Comparison of ENCODE assay signal across 12 cellular contexts in genomic region chr16:75340715-75341500, GRCh38.
A peak's percentile ranks its signal among the peaks of the same experiment; 100 is the strongest.
DNase-seq lines count a peak whose midpoint lies in the region; ATAC-seq and TF ChIP-seq lines count a peak whose summit lies in the region.
"Had no signal": no experiment of that assay in that cellular context is flagged by ENCODE, and none has a peak within 500 bp of the region (broad histone marks: within the 10 kb centered on the region; RNA-seq: fewer than 3 reads in every experiment).

No MANE protein-coding gene starts in this region.

- WGBS in endodermal cell (ENCODE audit: insufficient coverage in 1 of 2, insufficient read length in 1 of 2), 2 experiments, result 83% methylated on average over 2 of the region's 2 CpGs; no CpG with 5 or more reads in 1 of the 2 experiments

- intact Hi-C loops in vagina (cut with DNase I), result no loop called here

- peak; percentile 35 to 44 for DNase-seq in cardiac muscle cell (ENCODE audit: low read depth in 1 of 2, low spot score in 1 of 2)
- no peak for DNase-seq in right atrium auricular region (ENCODE audit: low spot score)
- no peak for DNase-seq in endodermal cell
- DNase-seq in lung microvascular endothelial cell (ENCODE audit: low read depth in 2 of 2), result peak; percentile 71 to 98
- DNase-seq in vagina (ENCODE audit: extremely low spot score in 2 of 2), result no peak
- DNase-seq in immature natural killer cell, result no peak
- no peak for DNase-seq in NCI-H748 treated with DMSO at 0.1 percent for 48 hours (lab: John Stamatoyannopoulos, UW)
- DNase-seq: activated effector memory CD4-positive, alpha-beta T cell treated with anti-CD3 and anti-CD28 coated beads, Interleukin-2, amount 50 U/mL, for 16 hours; NCI-H1694 treated with DMSO at 0.1 percent for 48 hours had no signal

- H3K4me1 ChIP-seq in cardiac muscle cell (ENCODE audit: low read depth) (peaks cover 39% of the 10 kb centered on the region), right atrium auricular region (peaks cover 0 to 17% of the 10 kb centered on the region in 2 donors), endodermal cell (ENCODE audit: control insufficient read depth, insufficient read depth, low read length) (peaks cover 2% of the 10 kb centered on the region), vagina (peaks cover 40% of the 10 kb centered on the region)

- H3K9ac ChIP-seq in endodermal cell (ENCODE audit: extremely low read depth, low read length, poor library complexity, severe bottlenecking), result no peak overlapping the region

- TF ChIP-seq CTCF in cardiac muscle cell (IDR thresholded peaks at IDR 0.05; ENCODE audit: low read depth, low read length) (no peak), right atrium auricular region (IDR thresholded peaks at IDR 0.05) (no peak), endodermal cell (conservative IDR thresholded peaks at IDR 0.05) (no peak), vagina (IDR thresholded peaks at IDR 0.05) (no peak)

- H3K4me1 Mint-ChIP-seq in endodermal cell, result peaks cover 11% of the 10 kb centered on the region
- no peaks in the 10 kb centered on the region for H3K4me1 Mint-ChIP-seq in immature natural killer cell

- H3K27me3 Mint-ChIP-seq in endodermal cell (ENCODE audit: insufficient read depth), result no peaks in the 10 kb centered on the region
- H3K27me3 Mint-ChIP-seq in immature natural killer cell (ENCODE audit: low read depth in 3 of 3), result peaks cover 0 to 5% (median 0%) of the 10 kb centered on the region in 3 donors

- H3K4me3 Mint-ChIP-seq in endodermal cell (no peak overlapping the region), immature natural killer cell (no peak overlapping the region)

- H3K27ac ChIP-seq in cardiac muscle cell, result peak overlapping the region; percentile 92
- no peak overlapping the region for H3K27ac ChIP-seq in right atrium auricular region
- peak overlapping the region; percentile 11 for H3K27ac ChIP-seq in endodermal cell (ENCODE audit: low read depth, low read length)
- peak overlapping the region; percentile 70 for H3K27ac ChIP-seq in vagina
- H3K27ac ChIP-seq: 22Rv1 had no signal

- no peaks in the 10 kb centered on the region for H3K36me3 ChIP-seq in cardiac muscle cell
- no peaks in the 10 kb centered on the region for H3K36me3 ChIP-seq in right atrium auricular region
- H3K36me3 ChIP-seq in endodermal cell (ENCODE audit: control insufficient read depth, insufficient read depth, low read length), result peaks cover 20% of the 10 kb centered on the region
- no peaks in the 10 kb centered on the region for H3K36me3 ChIP-seq in vagina
- H3K36me3 ChIP-seq: HAP-1 had no signal

- TF ChIP-seq POLR2A in vagina (IDR thresholded peaks at IDR 0.05), result no peak

- no peak overlapping the region for H3K27ac Mint-ChIP-seq in endodermal cell
- H3K27ac Mint-ChIP-seq in immature natural killer cell, result no peak overlapping the region

- H3K36me3 Mint-ChIP-seq in endodermal cell (ENCODE audit: low read depth) (peaks cover 37% of the 10 kb centered on the region), immature natural killer cell (peaks cover 42 to 63% (median 54%) of the 10 kb centered on the region in 3 donors)

- no peaks in the 10 kb centered on the region for H3K9me3 Mint-ChIP-seq in endodermal cell
- no peaks in the 10 kb centered on the region for H3K9me3 Mint-ChIP-seq in immature natural killer cell

- H3K9me3 ChIP-seq in cardiac muscle cell (ENCODE audit: low read depth) (no peaks in the 10 kb centered on the region), right atrium auricular region (no peaks in the 10 kb centered on the region), endodermal cell (ENCODE audit: control insufficient read depth, low read length) (no peaks in the 10 kb centered on the region), vagina (no peaks in the 10 kb centered on the region)
- H3K9me3 ChIP-seq: HAP-1 had no signal

- H3K4me3 ChIP-seq in cardiac muscle cell (no peak overlapping the region), right atrium auricular region (no peak overlapping the region), endodermal cell (ENCODE audit: low read length) (no peak overlapping the region), vagina (no peak overlapping the region)
- H3K4me3 ChIP-seq: HAP-1 had no signal

- no peak for ATAC-seq in GM21786 (IDR thresholded peaks at IDR 0.05; ENCODE audit: unreplicated experiment)

- no peaks in the 10 kb centered on the region for H3K27me3 ChIP-seq in cardiac muscle cell
- no peaks in the 10 kb centered on the region for H3K27me3 ChIP-seq in right atrium auricular region
- no peaks in the 10 kb centered on the region for H3K27me3 ChIP-seq in endodermal cell (ENCODE audit: control insufficient read depth, insufficient read depth, low read length, poor library complexity, severe bottlenecking)
- H3K27me3 ChIP-seq in vagina, result no peaks in the 10 kb centered on the region

Comparison
In these comparisons a context has a peak if more than half of its experiments do, and no peak if none do; other contexts are left out.
1. DNase-seq: peak in cardiac muscle cell (2 of 2) and lung microvascular endothelial cell (2 of 2); none in right atrium auricular region (single experiment), endodermal cell (single experiment), vagina (0 of 2), immature natural killer cell (0 of 3) and NCI-H748 treated with DMSO at 0.1 percent for 48 hours (single experiment).
2. H3K27ac ChIP-seq: peak in cardiac muscle cell (single experiment), endodermal cell (single experiment) and vagina (single experiment); none in right atrium auricular region (0 of 2).